In the genomic region with DNA sequence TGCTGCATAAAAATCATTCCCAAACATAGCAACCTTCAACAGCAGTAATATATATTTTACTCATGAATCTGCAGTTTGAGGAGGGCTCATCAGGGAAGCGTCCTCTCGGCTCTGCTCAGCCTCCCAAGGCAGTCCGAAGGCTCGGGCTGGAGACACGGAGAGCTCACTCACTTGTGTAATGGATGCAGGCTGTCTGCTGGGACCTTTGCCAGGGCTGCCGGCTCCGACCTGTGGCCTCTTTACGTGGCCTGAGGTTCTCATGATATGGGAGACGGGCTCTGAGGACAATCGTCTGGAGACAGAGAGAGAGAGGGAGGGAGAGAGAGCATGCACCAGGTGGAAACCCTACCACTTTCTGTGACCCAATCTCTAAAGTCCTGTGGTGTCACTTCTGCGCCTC, we compare ENCODE assay signal across 13 cellular contexts. TPM values are rescaled to one million over a fixed set of nuclear protein-coding genes. Genes with fewer than 3 reads are reported as not detected.
"Had no signal": no experiment of that assay in that cellular context is flagged by ENCODE, and none has a peak within 500 bp of the region (broad histone marks: within the 10 kb centered on the region; RNA-seq: fewer than 3 reads in every experiment).

No MANE protein-coding gene starts in this region.

- H3K9me3 ChIP-seq: neutrophil, vagina had no signal

- H3K4me3 ChIP-seq: vagina had no signal

- H3K4me1 ChIP-seq: vagina had no signal

- H3K27ac ChIP-seq: neutrophil, vagina had no signal

- H3K27me3 ChIP-seq: vagina had no signal

- H3K36me3 ChIP-seq: neutrophil, vagina had no signal

- ATAC-seq: activated CD4-positive, CD25-positive, alpha-beta regulatory T cell treated with anti-CD3 and anti-CD28 coated beads, Interleukin-2, amount 50 U/mL, for 24 hours; activated naive CD4-positive, alpha-beta T cell treated with anti-CD3 and anti-CD28 coated beads, Interleukin-2, amount 50 U/mL, for 72 hours; esophagus mucosa; T-helper 17 cell had no signal

- DNase-seq: activated T-cell treated with anti-CD3 and anti-CD28 coated beads, Interleukin-2, amount 50 U/mL, for 1 hour; amygdala; stimulated activated CD4-positive, alpha-beta T cell treated with anti-CD3 and anti-CD28 coated beads, Interleukin-12 subunit alpha, Interleukin-12 subunit beta, amount 100 ng/mL, for 4 hours; stimulated activated CD8-positive, alpha-beta memory T cell treated with anti-CD3 and anti-CD28 coated beads, Interleukin-4, amount 100 ng/mL, for 48 hours; T-helper 17 cell had no signal

RNA-seq across cellular contexts. Expression of a gene that starts 59.9 kb away (rescaled TPM):
- total RNA-seq: esophagus mucosa, fibroblast of villous mesenchyme, mesenteric fat pad, myocyte, T-helper 17 cell had no signal
